In the genomic region with DNA sequence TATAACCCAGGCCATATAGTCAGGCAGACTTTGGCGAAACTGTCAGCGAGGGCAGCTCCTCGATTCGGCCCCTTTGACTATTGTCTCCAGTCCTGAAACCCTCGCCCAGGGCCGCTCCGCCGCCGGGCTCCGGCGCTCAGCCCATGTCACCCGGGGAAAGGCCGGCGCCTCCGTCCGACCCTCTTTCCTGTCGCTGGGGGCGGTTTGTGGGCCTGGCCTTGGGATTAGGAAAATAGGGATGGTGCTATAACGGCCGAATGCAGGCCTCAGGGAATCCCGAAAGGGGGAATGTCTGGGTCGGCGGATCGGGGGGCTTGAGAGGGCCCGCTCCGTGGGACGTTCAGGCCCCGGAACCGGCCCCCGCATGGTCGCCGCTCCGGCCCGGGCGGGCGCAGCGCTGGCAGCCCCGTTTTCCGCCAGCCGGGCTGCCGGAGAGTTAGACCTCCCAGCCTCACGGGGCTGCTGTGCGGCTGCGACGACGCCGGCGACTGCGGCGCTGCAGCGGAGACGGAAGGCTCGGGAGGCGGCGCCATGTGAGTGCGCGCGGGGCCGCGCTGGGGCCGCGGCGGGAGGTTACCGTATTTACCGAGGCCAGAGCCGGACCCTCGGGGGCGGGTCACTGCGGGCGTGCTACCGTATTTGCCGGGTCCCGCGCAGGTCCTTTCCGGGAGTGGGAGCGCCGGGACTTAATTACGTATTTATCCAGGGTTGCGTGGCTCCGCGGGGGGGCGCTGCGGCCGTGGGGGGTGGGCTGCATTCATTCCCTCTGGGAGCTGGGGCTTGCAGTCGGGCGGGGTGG, we compare ENCODE assay signal across 1 cellular context.
A peak's percentile ranks its signal among the peaks of the same experiment; 100 is the strongest.
TF ChIP-seq lines count a peak whose summit lies in the region.

No MANE protein-coding gene starts in this region.

TF ChIP-seq in HepG2, 621 proteins besides CTCF, POLR2A, EP300 and RAD21 (continued from another document and continues in another):
- TF ChIP-seq, protein P1, sequence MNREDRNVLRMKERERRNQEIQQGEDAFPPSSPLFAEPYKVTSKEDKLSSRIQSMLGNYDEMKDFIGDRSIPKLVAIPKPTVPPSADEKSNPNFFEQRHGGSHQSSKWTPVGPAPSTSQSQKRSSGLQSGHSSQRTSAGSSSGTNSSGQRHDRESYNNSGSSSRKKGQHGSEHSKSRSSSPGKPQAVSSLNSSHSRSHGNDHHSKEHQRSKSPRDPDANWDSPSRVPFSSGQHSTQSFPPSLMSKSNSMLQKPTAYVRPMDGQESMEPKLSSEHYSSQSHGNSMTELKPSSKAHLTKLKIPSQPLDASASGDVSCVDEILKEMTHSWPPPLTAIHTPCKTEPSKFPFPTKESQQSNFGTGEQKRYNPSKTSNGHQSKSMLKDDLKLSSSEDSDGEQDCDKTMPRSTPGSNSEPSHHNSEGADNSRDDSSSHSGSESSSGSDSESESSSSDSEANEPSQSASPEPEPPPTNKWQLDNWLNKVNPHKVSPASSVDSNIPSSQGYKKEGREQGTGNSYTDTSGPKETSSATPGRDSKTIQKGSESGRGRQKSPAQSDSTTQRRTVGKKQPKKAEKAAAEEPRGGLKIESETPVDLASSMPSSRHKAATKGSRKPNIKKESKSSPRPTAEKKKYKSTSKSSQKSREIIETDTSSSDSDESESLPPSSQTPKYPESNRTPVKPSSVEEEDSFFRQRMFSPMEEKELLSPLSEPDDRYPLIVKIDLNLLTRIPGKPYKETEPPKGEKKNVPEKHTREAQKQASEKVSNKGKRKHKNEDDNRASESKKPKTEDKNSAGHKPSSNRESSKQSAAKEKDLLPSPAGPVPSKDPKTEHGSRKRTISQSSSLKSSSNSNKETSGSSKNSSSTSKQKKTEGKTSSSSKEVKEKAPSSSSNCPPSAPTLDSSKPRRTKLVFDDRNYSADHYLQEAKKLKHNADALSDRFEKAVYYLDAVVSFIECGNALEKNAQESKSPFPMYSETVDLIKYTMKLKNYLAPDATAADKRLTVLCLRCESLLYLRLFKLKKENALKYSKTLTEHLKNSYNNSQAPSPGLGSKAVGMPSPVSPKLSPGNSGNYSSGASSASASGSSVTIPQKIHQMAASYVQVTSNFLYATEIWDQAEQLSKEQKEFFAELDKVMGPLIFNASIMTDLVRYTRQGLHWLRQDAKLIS (CRISPR knock-in tag; IDR thresholded peaks at IDR 0.05): no peak
- TF ChIP-seq RXRA (CRISPR knock-in tag; IDR thresholded peaks at IDR 0.05) (peak; percentile 56), CBX2 (IDR thresholded peaks at IDR 0.05; ENCODE audit: low read depth, low read length) (no peak), CBX2 (CRISPR knock-in tag; IDR thresholded peaks at IDR 0.05; ENCODE audit: low read depth) (no peak), KDM5A (IDR thresholded peaks at IDR 0.05; ENCODE audit: borderline replicate concordance, low read length) (no peak), ZNF232 (CRISPR knock-in tag; IDR thresholded peaks at IDR 0.05; ENCODE audit: borderline replicate concordance) (no peak), ZBED4 (CRISPR knock-in tag; IDR thresholded peaks at IDR 0.05; ENCODE audit: borderline replicate concordance) (0 out of 2 replicates have a peak, but pooled peaks have one; percentile 21), PAX8 (CRISPR knock-in tag; IDR thresholded peaks at IDR 0.05; ENCODE audit: borderline replicate concordance) (no peak), HNF4G (IDR thresholded peaks at IDR 0.05; ENCODE audit: borderline replicate concordance, low read depth, low read length) (peak; percentile 26; the same call in 1 of the 2 replicates), HNF4G (CRISPR knock-in tag; IDR thresholded peaks at IDR 0.05; ENCODE audit: borderline replicate concordance, low read depth) (no peak), ZNF530 (CRISPR knock-in tag; IDR thresholded peaks at IDR 0.05; ENCODE audit: low read depth) (no peak), CREB1 (IDR thresholded peaks at IDR 0.05) (peak; percentile 13; the same call in 1 of the 2 replicates), CREB1 (CRISPR knock-in tag; IDR thresholded peaks at IDR 0.05) (no peak), SNRNP70 (IDR thresholded peaks at IDR 0.05; ENCODE audit: low read depth, low read length) (no peak), PCBP1 (IDR thresholded peaks at IDR 0.05; ENCODE audit: borderline replicate concordance, low read depth, low read length) (no peak), ADNP (CRISPR knock-in tag; IDR thresholded peaks at IDR 0.05) (no peak), TCF12 (IDR thresholded peaks at IDR 0.05) (no peak), TCF12 (CRISPR knock-in tag; IDR thresholded peaks at IDR 0.05) (peak; percentile 80; the same call in 1 of the 2 replicates), RARG (CRISPR knock-in tag; IDR thresholded peaks at IDR 0.05; ENCODE audit: low read depth) (no peak), ZBTB42 (CRISPR knock-in tag; IDR thresholded peaks at IDR 0.05) (no peak), KMT2A (CRISPR knock-in tag; IDR thresholded peaks at IDR 0.05) (peak; percentile 64), ZNF879 (CRISPR knock-in tag; IDR thresholded peaks at IDR 0.05) (0 out of 2 replicates have a peak, but pooled peaks have one; percentile 36), SMYD3 (CRISPR knock-in tag; IDR thresholded peaks at IDR 0.05) (no peak), WIZ (CRISPR knock-in tag; IDR thresholded peaks at IDR 0.05) (no peak), GLI4 (CRISPR knock-in tag; IDR thresholded peaks at IDR 0.05; ENCODE audit: borderline replicate concordance) (no peak; the same call in 1 of the 2 replicates), DMAP1 (CRISPR knock-in tag; IDR thresholded peaks at IDR 0.05) (no peak; the same call in 1 of the 2 replicates), NONO (IDR thresholded peaks at IDR 0.05) (no peak), NONO (CRISPR knock-in tag; conservative IDR thresholded peaks at IDR 0.05) (peak; percentile 92), MXI1 (IDR thresholded peaks at IDR 0.05; ENCODE audit: borderline replicate concordance, low read depth, low read length) (peak; percentile 89; the same call in 2 of the 3 replicates), MAFF (IDR thresholded peaks at IDR 0.05; ENCODE audit: low read depth, low read length) (no peak), ETV6 (CRISPR knock-in tag; conservative IDR thresholded peaks at IDR 0.05) (peak; percentile 50; the same call in 1 of the 2 replicates), TOE1 (CRISPR knock-in tag; IDR thresholded peaks at IDR 0.05) (no peak), RORA (CRISPR knock-in tag; IDR thresholded peaks at IDR 0.05) (no peak), ATF7 (IDR thresholded peaks at IDR 0.05) (no peak), ATF7 (CRISPR knock-in tag; IDR thresholded peaks at IDR 0.05) (peak; percentile 43; the same call in 1 of the 2 replicates), PHB2 (IDR thresholded peaks at IDR 0.05; ENCODE audit: partially characterized antibody) (no peak), TEAD3 (CRISPR knock-in tag; optimal IDR thresholded peaks at IDR 0.05; ENCODE audit: borderline replicate concordance) (no peak), ZNF746 (CRISPR knock-in tag; IDR thresholded peaks at IDR 0.05) (peak; percentile 82), SUZ12 (IDR thresholded peaks at IDR 0.05; ENCODE audit: low read depth, low read length) (no peak), SCMH1 (CRISPR knock-in tag; IDR thresholded peaks at IDR 0.05; ENCODE audit: borderline replicate concordance) (no peak), MIXL1 (CRISPR knock-in tag; IDR thresholded peaks at IDR 0.05) (no peak), HDAC1 (CRISPR knock-in tag; IDR thresholded peaks at IDR 0.05) (peak; percentile 74; the same call in 1 of the 2 replicates), ZNF713 (CRISPR knock-in tag; IDR thresholded peaks at IDR 0.05) (no peak), ZBTB38 (CRISPR knock-in tag; IDR thresholded peaks at IDR 0.05) (no peak; the same call in 1 of the 2 replicates), FOXA1 (IDR thresholded peaks at IDR 0.05) (no peak), FOXA1 (CRISPR knock-in tag; IDR thresholded peaks at IDR 0.05) (no peak), ZNF446 (CRISPR knock-in tag; IDR thresholded peaks at IDR 0.05) (no peak)
- TF ChIP-seq, protein P2, sequence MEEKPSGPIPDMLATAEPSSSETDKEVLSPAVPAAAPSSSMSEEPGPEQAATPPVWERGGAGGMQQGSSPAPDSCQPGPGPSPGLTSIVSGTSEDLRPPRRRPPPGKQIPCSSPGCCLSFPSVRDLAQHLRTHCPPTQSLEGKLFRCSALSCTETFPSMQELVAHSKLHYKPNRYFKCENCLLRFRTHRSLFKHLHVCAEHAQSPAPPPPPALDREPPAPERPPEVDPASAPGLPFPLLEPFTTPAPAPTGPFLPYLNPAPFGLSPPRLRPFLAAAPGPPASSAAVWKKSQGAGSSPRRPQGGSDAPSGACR (CRISPR knock-in tag; IDR thresholded peaks at IDR 0.05): no peak
- TF ChIP-seq, protein P3, sequence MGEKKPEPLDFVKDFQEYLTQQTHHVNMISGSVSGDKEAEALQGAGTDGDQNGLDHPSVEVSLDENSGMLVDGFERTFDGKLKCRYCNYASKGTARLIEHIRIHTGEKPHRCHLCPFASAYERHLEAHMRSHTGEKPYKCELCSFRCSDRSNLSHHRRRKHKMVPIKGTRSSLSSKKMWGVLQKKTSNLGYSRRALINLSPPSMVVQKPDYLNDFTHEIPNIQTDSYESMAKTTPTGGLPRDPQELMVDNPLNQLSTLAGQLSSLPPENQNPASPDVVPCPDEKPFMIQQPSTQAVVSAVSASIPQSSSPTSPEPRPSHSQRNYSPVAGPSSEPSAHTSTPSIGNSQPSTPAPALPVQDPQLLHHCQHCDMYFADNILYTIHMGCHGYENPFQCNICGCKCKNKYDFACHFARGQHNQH (CRISPR knock-in tag; IDR thresholded peaks at IDR 0.05): no peak
- TF ChIP-seq, protein P4, sequence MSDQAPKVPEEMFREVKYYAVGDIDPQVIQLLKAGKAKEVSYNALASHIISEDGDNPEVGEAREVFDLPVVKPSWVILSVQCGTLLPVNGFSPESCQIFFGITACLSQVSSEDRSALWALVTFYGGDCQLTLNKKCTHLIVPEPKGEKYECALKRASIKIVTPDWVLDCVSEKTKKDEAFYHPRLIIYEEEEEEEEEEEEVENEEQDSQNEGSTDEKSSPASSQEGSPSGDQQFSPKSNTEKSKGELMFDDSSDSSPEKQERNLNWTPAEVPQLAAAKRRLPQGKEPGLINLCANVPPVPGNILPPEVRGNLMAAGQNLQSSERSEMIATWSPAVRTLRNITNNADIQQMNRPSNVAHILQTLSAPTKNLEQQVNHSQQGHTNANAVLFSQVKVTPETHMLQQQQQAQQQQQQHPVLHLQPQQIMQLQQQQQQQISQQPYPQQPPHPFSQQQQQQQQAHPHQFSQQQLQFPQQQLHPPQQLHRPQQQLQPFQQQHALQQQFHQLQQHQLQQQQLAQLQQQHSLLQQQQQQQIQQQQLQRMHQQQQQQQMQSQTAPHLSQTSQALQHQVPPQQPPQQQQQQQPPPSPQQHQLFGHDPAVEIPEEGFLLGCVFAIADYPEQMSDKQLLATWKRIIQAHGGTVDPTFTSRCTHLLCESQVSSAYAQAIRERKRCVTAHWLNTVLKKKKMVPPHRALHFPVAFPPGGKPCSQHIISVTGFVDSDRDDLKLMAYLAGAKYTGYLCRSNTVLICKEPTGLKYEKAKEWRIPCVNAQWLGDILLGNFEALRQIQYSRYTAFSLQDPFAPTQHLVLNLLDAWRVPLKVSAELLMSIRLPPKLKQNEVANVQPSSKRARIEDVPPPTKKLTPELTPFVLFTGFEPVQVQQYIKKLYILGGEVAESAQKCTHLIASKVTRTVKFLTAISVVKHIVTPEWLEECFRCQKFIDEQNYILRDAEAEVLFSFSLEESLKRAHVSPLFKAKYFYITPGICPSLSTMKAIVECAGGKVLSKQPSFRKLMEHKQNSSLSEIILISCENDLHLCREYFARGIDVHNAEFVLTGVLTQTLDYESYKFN (CRISPR knock-in tag; conservative IDR thresholded peaks at IDR 0.05): no peak; the same call in 1 of the 2 replicates
- TF ChIP-seq, protein P5, sequence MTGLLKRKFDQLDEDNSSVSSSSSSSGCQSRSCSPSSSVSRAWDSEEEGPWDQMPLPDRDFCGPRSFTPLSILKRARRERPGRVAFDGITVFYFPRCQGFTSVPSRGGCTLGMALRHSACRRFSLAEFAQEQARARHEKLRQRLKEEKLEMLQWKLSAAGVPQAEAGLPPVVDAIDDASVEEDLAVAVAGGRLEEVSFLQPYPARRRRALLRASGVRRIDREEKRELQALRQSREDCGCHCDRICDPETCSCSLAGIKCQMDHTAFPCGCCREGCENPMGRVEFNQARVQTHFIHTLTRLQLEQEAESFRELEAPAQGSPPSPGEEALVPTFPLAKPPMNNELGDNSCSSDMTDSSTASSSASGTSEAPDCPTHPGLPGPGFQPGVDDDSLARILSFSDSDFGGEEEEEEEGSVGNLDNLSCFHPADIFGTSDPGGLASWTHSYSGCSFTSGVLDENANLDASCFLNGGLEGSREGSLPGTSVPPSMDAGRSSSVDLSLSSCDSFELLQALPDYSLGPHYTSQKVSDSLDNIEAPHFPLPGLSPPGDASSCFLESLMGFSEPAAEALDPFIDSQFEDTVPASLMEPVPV (CRISPR knock-in tag; IDR thresholded peaks at IDR 0.05): 0 out of 2 replicates have a peak, but pooled peaks have one; percentile 22
- TF ChIP-seq, protein P6, sequence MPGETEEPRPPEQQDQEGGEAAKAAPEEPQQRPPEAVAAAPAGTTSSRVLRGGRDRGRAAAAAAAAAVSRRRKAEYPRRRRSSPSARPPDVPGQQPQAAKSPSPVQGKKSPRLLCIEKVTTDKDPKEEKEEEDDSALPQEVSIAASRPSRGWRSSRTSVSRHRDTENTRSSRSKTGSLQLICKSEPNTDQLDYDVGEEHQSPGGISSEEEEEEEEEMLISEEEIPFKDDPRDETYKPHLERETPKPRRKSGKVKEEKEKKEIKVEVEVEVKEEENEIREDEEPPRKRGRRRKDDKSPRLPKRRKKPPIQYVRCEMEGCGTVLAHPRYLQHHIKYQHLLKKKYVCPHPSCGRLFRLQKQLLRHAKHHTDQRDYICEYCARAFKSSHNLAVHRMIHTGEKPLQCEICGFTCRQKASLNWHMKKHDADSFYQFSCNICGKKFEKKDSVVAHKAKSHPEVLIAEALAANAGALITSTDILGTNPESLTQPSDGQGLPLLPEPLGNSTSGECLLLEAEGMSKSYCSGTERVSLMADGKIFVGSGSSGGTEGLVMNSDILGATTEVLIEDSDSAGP (CRISPR knock-in tag; IDR thresholded peaks at IDR 0.05; ENCODE audit: borderline replicate concordance): peak; percentile 90
